9 cellular contexts compared by ENCODE assay signal in the genomic region with DNA sequence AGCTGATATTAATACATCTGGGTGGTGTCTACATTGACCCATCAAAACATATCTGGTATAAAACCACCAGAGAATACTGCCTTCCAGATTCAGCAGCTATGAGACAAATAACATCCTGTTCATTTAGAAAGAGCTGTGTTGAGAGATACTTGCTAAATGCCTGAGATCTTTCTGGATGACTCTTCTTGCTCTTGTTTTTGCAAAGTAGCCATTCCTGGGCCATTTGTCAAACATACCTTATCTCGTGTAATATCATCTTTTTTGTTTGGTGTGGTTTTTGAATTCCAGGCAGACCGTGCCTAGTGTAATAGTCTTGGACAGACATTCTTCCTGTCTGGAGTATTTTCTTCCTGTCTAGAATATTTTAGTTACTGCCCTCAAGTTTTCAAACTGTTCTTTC.
A peak's percentile ranks its signal among the peaks of the same experiment; 100 is the strongest.
DNase-seq lines count a peak whose midpoint lies in the region; FAIRE-seq and TF ChIP-seq lines count a peak whose summit lies in the region.
"Had no signal": no experiment of that assay in that cellular context is flagged by ENCODE, and none has a peak within 500 bp of the region (broad histone marks: within the 10 kb centered on the region; RNA-seq: fewer than 3 reads in every experiment).

No MANE protein-coding gene starts in this region.

- no peaks in the 10 kb centered on the region for H3K9me3 ChIP-seq in liver (ENCODE audit: control insufficient read depth in 4 of 4, low read length in 3 of 4)
- no peaks in the 10 kb centered on the region for H3K9me3 ChIP-seq in tibial artery
- H3K9me3 ChIP-seq in kidney (ENCODE audit: control insufficient read depth in 1 of 2, low read length in 2 of 2): no peaks in the 10 kb centered on the region

- H3K9ac ChIP-seq in liver (ENCODE audit: low read depth in 1 of 2, low read length in 2 of 2): no peak overlapping the region
- H3K9ac ChIP-seq in kidney (ENCODE audit: low read length in 2 of 2): no peak overlapping the region

- peak; percentile 12 for DNase-seq in LoVo (ENCODE audit: low spot score)
- DNase-seq in dedifferentiated amniotic fluid mesenchymal stem cell (ENCODE audit: extremely low spot score): peak; percentile 40
- DNase-seq in tibial artery: no peak
- no peak for DNase-seq in NCI-H2081 (lab: John Stamatoyannopoulos, UW)
- no peak for DNase-seq in kidney
- DNase-seq in ACHN: no peak
- DNase-seq in activated naive CD4-positive, alpha-beta T cell treated with Interleukin-2 at 50 U/mL for 16 hours: no peak
- DNase-seq: T-cell had no signal

- H3K27me3 ChIP-seq in liver (ENCODE audit: control insufficient read depth in 4 of 4, insufficient read depth in 4 of 4, low read length in 3 of 4) (no peaks in the 10 kb centered on the region), tibial artery (no peaks in the 10 kb centered on the region)

- H3K27ac ChIP-seq in liver (ENCODE audit: low read depth in 1 of 2, low read length in 2 of 2): peak overlapping the region; percentile 2 to 28
- H3K27ac ChIP-seq in tibial artery: peak overlapping the region; percentile 55 to 57
- H3K27ac ChIP-seq in kidney (ENCODE audit: low read depth in 2 of 2, low read length in 2 of 2): peak overlapping the region in 1 of 2 donors; percentile 33

- no peak for FAIRE-seq in kidney (lab: Jason Lieb, UNC)

- H3K4me3 ChIP-seq in liver (ENCODE audit: low read depth in 1 of 3, low read length in 3 of 3): no peak overlapping the region
- peak overlapping the region; percentile 4 to 24 for H3K4me3 ChIP-seq in tibial artery
- peak overlapping the region in 1 of 2 donors; percentile 23 for H3K4me3 ChIP-seq in kidney (ENCODE audit: low read length in 2 of 2)

- H3K36me3 ChIP-seq in liver (ENCODE audit: control insufficient read depth in 4 of 4, insufficient read depth in 3 of 4, low read depth in 1 of 4, low read length in 3 of 4): no peaks in the 10 kb centered on the region
- H3K36me3 ChIP-seq in tibial artery: no peaks in the 10 kb centered on the region
- H3K36me3 ChIP-seq in kidney (ENCODE audit: control insufficient read depth in 1 of 2, insufficient read depth in 2 of 2, low read length in 2 of 2): no peaks in the 10 kb centered on the region

- no peak for TF ChIP-seq RAD21 in liver (IDR thresholded peaks at IDR 0.05)

- TF ChIP-seq CTCF in liver (IDR thresholded peaks at IDR 0.05; ENCODE audit: low read depth, low read length, missing input control): no peak
- TF ChIP-seq CTCF in tibial artery (IDR thresholded peaks at IDR 0.05): no peak
- TF ChIP-seq CTCF in kidney (IDR thresholded peaks at IDR 0.05; ENCODE audit: borderline replicate concordance, extremely low read depth, insufficient read depth): no peak

- 51% methylated on average over 2 of the region's 2 CpGs for WGBS in liver

- in situ Hi-C loops in ACHN (cut with HindIII; ENCODE audit: low pct_ligation_motif_present, low pct_unique_long_range_greater_than_20kb, low sequenced_read_pairs): no loop called here

- peaks cover 5 to 20% (median 12%) of the 10 kb centered on the region in 4 donors for H3K4me1 ChIP-seq in liver (ENCODE audit: control insufficient read depth in 4 of 4, insufficient read depth in 4 of 4, low read length in 3 of 4)
- peaks cover 0 to 21% (median 4%) of the 10 kb centered on the region in 4 donors for H3K4me1 ChIP-seq in tibial artery
- peaks cover 0 to 7% of the 10 kb centered on the region in 2 donors for H3K4me1 ChIP-seq in kidney (ENCODE audit: control insufficient read depth in 1 of 2, insufficient read depth in 1 of 2, low read depth in 1 of 2, low read length in 2 of 2)

- intact Hi-C loops in tibial artery (cut with DNase I; ENCODE audit: low total_unique reads): no loop called here
- intact Hi-C loops in kidney (cut with DNase I): no loop called here

TF ChIP-seq in liver, 16 proteins besides CTCF, POLR2A, EP300 and RAD21:
- TF ChIP-seq GABPA (IDR thresholded peaks at IDR 0.05 in 1 of 2, conservative IDR thresholded peaks at IDR 0.05 in 1 of 2) (no peak), RXRA (IDR thresholded peaks at IDR 0.05) (no peak), TAF1 (conservative IDR thresholded peaks at IDR 0.05) (no peak), ZBTB33 (IDR thresholded peaks at IDR 0.05) (no peak), SP1 (IDR thresholded peaks at IDR 0.05) (no peak), HNF4G (IDR thresholded peaks at IDR 0.05) (no peak), FOXA1 (IDR thresholded peaks at IDR 0.05) (no peak), EGR1 (IDR thresholded peaks at IDR 0.05; ENCODE audit: low read depth in 2 of 2) (no peak)
- TF ChIP-seq, protein P1, sequence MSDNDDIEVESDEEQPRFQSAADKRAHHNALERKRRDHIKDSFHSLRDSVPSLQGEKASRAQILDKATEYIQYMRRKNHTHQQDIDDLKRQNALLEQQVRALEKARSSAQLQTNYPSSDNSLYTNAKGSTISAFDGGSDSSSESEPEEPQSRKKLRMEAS (IDR thresholded peaks at IDR 0.05): no peak
- TF ChIP-seq, protein P2, sequence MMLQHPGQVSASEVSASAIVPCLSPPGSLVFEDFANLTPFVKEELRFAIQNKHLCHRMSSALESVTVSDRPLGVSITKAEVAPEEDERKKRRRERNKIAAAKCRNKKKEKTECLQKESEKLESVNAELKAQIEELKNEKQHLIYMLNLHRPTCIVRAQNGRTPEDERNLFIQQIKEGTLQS (IDR thresholded peaks at IDR 0.05): no peak
- TF ChIP-seq, protein P3, sequence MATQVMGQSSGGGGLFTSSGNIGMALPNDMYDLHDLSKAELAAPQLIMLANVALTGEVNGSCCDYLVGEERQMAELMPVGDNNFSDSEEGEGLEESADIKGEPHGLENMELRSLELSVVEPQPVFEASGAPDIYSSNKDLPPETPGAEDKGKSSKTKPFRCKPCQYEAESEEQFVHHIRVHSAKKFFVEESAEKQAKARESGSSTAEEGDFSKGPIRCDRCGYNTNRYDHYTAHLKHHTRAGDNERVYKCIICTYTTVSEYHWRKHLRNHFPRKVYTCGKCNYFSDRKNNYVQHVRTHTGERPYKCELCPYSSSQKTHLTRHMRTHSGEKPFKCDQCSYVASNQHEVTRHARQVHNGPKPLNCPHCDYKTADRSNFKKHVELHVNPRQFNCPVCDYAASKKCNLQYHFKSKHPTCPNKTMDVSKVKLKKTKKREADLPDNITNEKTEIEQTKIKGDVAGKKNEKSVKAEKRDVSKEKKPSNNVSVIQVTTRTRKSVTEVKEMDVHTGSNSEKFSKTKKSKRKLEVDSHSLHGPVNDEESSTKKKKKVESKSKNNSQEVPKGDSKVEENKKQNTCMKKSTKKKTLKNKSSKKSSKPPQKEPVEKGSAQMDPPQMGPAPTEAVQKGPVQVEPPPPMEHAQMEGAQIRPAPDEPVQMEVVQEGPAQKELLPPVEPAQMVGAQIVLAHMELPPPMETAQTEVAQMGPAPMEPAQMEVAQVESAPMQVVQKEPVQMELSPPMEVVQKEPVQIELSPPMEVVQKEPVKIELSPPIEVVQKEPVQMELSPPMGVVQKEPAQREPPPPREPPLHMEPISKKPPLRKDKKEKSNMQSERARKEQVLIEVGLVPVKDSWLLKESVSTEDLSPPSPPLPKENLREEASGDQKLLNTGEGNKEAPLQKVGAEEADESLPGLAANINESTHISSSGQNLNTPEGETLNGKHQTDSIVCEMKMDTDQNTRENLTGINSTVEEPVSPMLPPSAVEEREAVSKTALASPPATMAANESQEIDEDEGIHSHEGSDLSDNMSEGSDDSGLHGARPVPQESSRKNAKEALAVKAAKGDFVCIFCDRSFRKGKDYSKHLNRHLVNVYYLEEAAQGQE (IDR thresholded peaks at IDR 0.05): no peak

Comparison
In these comparisons a context has a peak if more than half of its experiments do, and no peak if none do; other contexts are left out.
1. DNase-seq: peak in LoVo (single experiment) and dedifferentiated amniotic fluid mesenchymal stem cell (single experiment); none in tibial artery (0 of 2), NCI-H2081 (0 of 2), kidney (single experiment), ACHN (single experiment) and activated naive CD4-positive, alpha-beta T cell treated with Interleukin-2 at 50 U/mL for 16 hours (single experiment).
2. H3K4me3 ChIP-seq: peak in tibial artery (2 of 2); none in liver (0 of 3).